In the genomic region with DNA sequence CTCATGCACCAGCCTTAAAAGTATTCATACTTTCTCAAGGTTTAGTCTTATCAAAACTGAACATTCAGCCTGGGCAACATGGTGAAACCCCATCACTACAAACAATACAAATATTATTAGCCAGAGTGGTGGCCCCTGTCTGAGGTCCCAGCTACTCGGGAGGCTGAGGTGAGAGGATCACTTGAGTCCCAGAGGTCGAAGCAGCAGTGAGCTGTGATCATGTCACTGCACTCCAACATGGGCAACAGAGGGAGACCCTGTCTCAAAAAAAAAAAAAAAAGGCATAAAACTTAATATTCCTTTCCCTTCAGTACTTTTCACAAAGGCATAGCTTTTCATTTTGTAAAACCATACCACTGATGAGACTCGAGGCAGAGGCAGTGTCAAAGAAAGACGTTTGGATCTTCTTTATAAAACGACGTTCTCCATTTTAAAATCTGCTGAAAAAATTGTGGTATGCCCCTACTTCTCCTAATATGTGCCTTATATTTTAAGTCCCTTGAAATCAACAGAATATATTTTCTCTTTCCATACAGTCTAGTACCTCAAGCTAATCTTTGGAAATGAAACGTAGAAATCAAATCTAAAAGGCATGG, we compare ENCODE assay signal across 1 cellular context.
TF ChIP-seq lines count a peak whose summit lies in the region.

No MANE protein-coding gene starts in this region.

TF ChIP-seq in GM12878, 131 proteins besides CTCF, POLR2A, EP300 and RAD21:
- TF ChIP-seq RB1 (IDR thresholded peaks at IDR 0.05; ENCODE audit: borderline replicate concordance) (no peak), POLR2AphosphoS2 (IDR thresholded peaks at IDR 0.05; ENCODE audit: low read depth, low read length) (no peak), SUZ12 (IDR thresholded peaks at IDR 0.05; ENCODE audit: unreplicated experiment) (no peak)
- TF ChIP-seq, protein P1, sequence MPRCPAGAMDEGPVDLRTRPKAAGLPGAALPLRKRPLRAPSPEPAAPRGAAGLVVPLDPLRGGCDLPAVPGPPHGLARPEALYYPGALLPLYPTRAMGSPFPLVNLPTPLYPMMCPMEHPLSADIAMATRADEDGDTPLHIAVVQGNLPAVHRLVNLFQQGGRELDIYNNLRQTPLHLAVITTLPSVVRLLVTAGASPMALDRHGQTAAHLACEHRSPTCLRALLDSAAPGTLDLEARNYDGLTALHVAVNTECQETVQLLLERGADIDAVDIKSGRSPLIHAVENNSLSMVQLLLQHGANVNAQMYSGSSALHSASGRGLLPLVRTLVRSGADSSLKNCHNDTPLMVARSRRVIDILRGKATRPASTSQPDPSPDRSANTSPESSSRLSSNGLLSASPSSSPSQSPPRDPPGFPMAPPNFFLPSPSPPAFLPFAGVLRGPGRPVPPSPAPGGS (IDR thresholded peaks at IDR 0.05; ENCODE audit: borderline replicate concordance, insufficient read depth, low read depth, low read length, poor library complexity, severe bottlenecking), result no peak
